ENCODE assay signal across 16 cellular contexts in the genomic region with DNA sequence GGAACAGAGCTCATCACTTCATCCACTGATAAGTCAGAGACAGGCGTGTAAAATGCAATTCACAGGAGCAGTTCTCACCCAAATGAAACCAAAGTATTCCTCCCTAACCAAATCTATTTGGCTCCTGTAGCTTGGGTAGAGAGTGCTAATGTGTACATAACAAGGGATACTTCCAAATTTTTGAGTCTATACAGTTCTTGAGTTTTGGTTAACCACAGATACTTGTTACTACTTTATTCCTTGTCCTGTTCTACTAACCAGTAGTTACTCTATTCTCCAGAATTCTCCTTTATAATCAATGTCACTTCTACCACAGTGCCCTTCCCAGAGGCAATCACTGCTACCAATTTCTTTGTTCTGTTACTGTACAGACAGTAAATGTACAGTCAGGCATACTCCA. TPM values are rescaled to one million over a fixed set of nuclear protein-coding genes. Genes with fewer than 3 reads are reported as not detected.
DNase-seq lines count a peak whose midpoint lies in the region; ATAC-seq, FAIRE-seq and TF ChIP-seq lines count a peak whose summit lies in the region.
"Had no signal": no experiment of that assay in that cellular context is flagged by ENCODE, and none has a peak within 500 bp of the region (broad histone marks: within the 10 kb centered on the region; RNA-seq: fewer than 3 reads in every experiment).

No MANE protein-coding gene starts in this region.

- peaks cover 55% of the 10 kb centered on the region for H3K79me2 ChIP-seq in HepG2 (ENCODE audit: insufficient read depth, low read length)

- BruUV-seq in HepG2 (replicated peaks; lab: Mats Ljungman, UMichigan): no TSS peak

- H3K27ac ChIP-seq in HepG2 (ENCODE audit: extremely low read length, insufficient read depth, low read length): peak overlapping the region; percentile 33
- H3K27ac ChIP-seq in upper lobe of left lung: peak overlapping the region in 3 of 4 donors; percentile 46 to 79 (median 51)
- H3K27ac ChIP-seq in left lung: peak overlapping the region in 1 of 2 donors; percentile 85

- H3K9me3 Mint-ChIP-seq in activated naive CD4-positive, alpha-beta T cell treated with anti-CD3 and anti-CD28 coated beads, Interleukin-2, amount 10 ng/mL, durations not matched to agents 7 days and 5 days: no peaks in the 10 kb centered on the region
- no peaks in the 10 kb centered on the region for H3K9me3 Mint-ChIP-seq in T-cell

- TF ChIP-seq POLR2A in HepG2 (IDR thresholded peaks at IDR 0.05; ENCODE audit: insufficient read depth in 1 of 2, low read depth in 2 of 2, low read length in 2 of 2) (no peak), upper lobe of left lung (IDR thresholded peaks at IDR 0.05) (no peak)

- H3K4me1 Mint-ChIP-seq in activated naive CD4-positive, alpha-beta T cell treated with anti-CD3 and anti-CD28 coated beads, Interleukin-2, amount 10 ng/mL, durations not matched to agents 7 days and 5 days: peaks cover 61% of the 10 kb centered on the region
- peaks cover 83 to 90% (median 87%) of the 10 kb centered on the region in 3 donors for H3K4me1 Mint-ChIP-seq in T-cell

- H3K9ac ChIP-seq in HepG2 (ENCODE audit: insufficient read depth, low read depth, low read length): no peak overlapping the region

- no peak overlapping the region for H3K4me3 ChIP-seq in HepG2 (replicated peaks in 1 of 3; ENCODE audit: insufficient read depth in 1 of 3, low read depth in 2 of 3, low read length in 3 of 3)
- no peak overlapping the region for H3K4me3 ChIP-seq in upper lobe of left lung
- H3K4me3 ChIP-seq in left lung: peak overlapping the region in 1 of 2 donors; percentile 4

- no peak for TF ChIP-seq CTCF in HepG2 (CRISPR knock-in tag; IDR thresholded peaks at IDR 0.05)
- TF ChIP-seq CTCF in upper lobe of left lung (IDR thresholded peaks at IDR 0.05): no peak
- TF ChIP-seq CTCF in left lung (IDR thresholded peaks at IDR 0.05): no peak

- no peak for FAIRE-seq in HepG2 (lab: Jason Lieb, UNC)
- FAIRE-seq: endometrium had no signal

- no peaks in the 10 kb centered on the region for H3K27me3 Mint-ChIP-seq in activated naive CD4-positive, alpha-beta T cell treated with anti-CD3 and anti-CD28 coated beads, Interleukin-2, amount 10 ng/mL, durations not matched to agents 7 days and 5 days
- no peaks in the 10 kb centered on the region for H3K27me3 Mint-ChIP-seq in T-cell

- H2AFZ ChIP-seq in HepG2 (ENCODE audit: low read length): no peak overlapping the region

- 100% methylated on average over 1 of the region's 1 CpG for WGBS in HepG2 (ENCODE audit: low lambda C conversion rate)
- 86 to 89% methylated on average over 1 of the region's 1 CpG for WGBS in upper lobe of left lung, 2 donors

- peaks cover 35% of the 10 kb centered on the region for H3K4me1 ChIP-seq in HepG2 (ENCODE audit: insufficient read depth, low read length)
- H3K4me1 ChIP-seq in upper lobe of left lung: peaks cover 34 to 55% (median 49%) of the 10 kb centered on the region in 4 donors
- peaks cover 10 to 81% of the 10 kb centered on the region in 2 donors for H3K4me1 ChIP-seq in left lung

- H3K36me3 ChIP-seq in HepG2 (replicated peaks in 1 of 2; ENCODE audit: control insufficient read depth in 1 of 2, insufficient read depth in 2 of 2, low read length in 2 of 2): peaks cover 13 to 21% of the 10 kb centered on the region in 2 experiments
- H3K36me3 ChIP-seq in upper lobe of left lung: peaks cover 11 to 19% (median 15%) of the 10 kb centered on the region in 4 donors
- peaks cover 0 to 16% of the 10 kb centered on the region in 2 donors for H3K36me3 ChIP-seq in left lung

- POLR2A ChIA-PET in T-cell (lab: Charles Lee) (interaction anchor here (0.6 to 1.1 kb wide), 7 partner anchors 10 to 1204 kb away, joined by 3 to 19 read pairs (median 4); no protein-coding TSS in a partner anchor), HepG2 (lab: Yijun Ruan, JAX) (no interaction called here)

- H3K4me3 Mint-ChIP-seq in activated naive CD4-positive, alpha-beta T cell treated with anti-CD3 and anti-CD28 coated beads, Interleukin-2, amount 10 ng/mL, durations not matched to agents 7 days and 5 days: no peak overlapping the region
- H3K4me3 Mint-ChIP-seq in T-cell: peak overlapping the region; percentile 4 to 67 (median 40)
- H3K4me3 Mint-ChIP-seq: H9 had no signal

- H3K9me3 ChIP-seq in HepG2 (ENCODE audit: low read length): no peaks in the 10 kb centered on the region
- H3K9me3 ChIP-seq in upper lobe of left lung: no peaks in the 10 kb centered on the region
- no peaks in the 10 kb centered on the region for H3K9me3 ChIP-seq in left lung

- no peak for DNase-seq in activated naive CD4-positive, alpha-beta T cell treated with anti-CD3 and anti-CD28 coated beads, Interleukin-2, amount 10 ng/mL, durations not matched to agents 7 days and 5 days
- no peak for DNase-seq in activated naive CD4-positive, alpha-beta T cell treated with anti-CD3 and anti-CD28 coated beads, Interleukin-2, amount 50 U/mL, for 16 hours
- no peak for DNase-seq in T-cell
- no peak for DNase-seq in HepG2 (ENCODE audit: low spot score)
- no peak for DNase-seq in upper lobe of left lung
- no peak for DNase-seq in left lung
- no peak for DNase-seq in COLO668 (lab: John Stamatoyannopoulos, UW; ENCODE audit: unreplicated experiment)
- DNase-seq in NCI-H774 (lab: John Stamatoyannopoulos, UW): no peak
- DNase-seq: central memory CD4-positive, alpha-beta T cell; foreskin melanocyte; H9; mesendoderm; NCI-H1105 treated with DMSO at 0.1 percent for 48 hours; NCI-H2227 treated with DMSO at 0.1 percent for 48 hours had no signal

- no peak overlapping the region for H3K4me2 ChIP-seq in HepG2 (ENCODE audit: low read depth, low read length)

- H3K27ac Mint-ChIP-seq in activated naive CD4-positive, alpha-beta T cell treated with anti-CD3 and anti-CD28 coated beads, Interleukin-2, amount 10 ng/mL, durations not matched to agents 7 days and 5 days: peak overlapping the region; percentile 3
- peak overlapping the region; percentile 52 to 76 for H3K27ac Mint-ChIP-seq in T-cell
- H3K27ac Mint-ChIP-seq: H9 had no signal

- peaks cover 15% of the 10 kb centered on the region for H4K20me1 ChIP-seq in HepG2 (ENCODE audit: insufficient read depth, low read length)

- H3K27me3 ChIP-seq in HepG2 (ENCODE audit: control insufficient read depth in 1 of 2, insufficient read depth in 2 of 2, low read length in 2 of 2): no peaks in the 10 kb centered on the region
- H3K27me3 ChIP-seq in upper lobe of left lung: no peaks in the 10 kb centered on the region
- H3K27me3 ChIP-seq in left lung: no peaks in the 10 kb centered on the region

- intact Hi-C loops in HepG2 (cut with micrococcal nuclease; ENCODE audit: unreplicated experiment): no loop called here
- intact Hi-C loops in left lung (cut with DNase I): no loop called here

- in situ Hi-C loops in HepG2 (cut with HindIII; ENCODE audit: extremely low pct_ligation_motif_present, low pct_unique_long_range_greater_than_20kb): no loop called here

- TF ChIP-seq RAD21 in HepG2 (CRISPR knock-in tag; IDR thresholded peaks at IDR 0.05): no peak

- peak in 2 of 4 experiments; percentile 6 to 26 for ATAC-seq in T-cell (replicated peaks in 1 of 4)
- ATAC-seq in HepG2: no peak
- ATAC-seq in upper lobe of left lung (ENCODE audit: low FRiP score in 2 of 2): no peak
- ATAC-seq in left lung: no peak
- ATAC-seq: Panc1 had no signal

- CTCF ChIA-PET in activated naive CD4-positive, alpha-beta T cell treated with anti-CD3 and anti-CD28 coated beads, Interleukin-2, amount 10 ng/mL, durations not matched to agents 7 days and 5 days (lab: Charles Lee): interaction anchor here (0.7 to 1.0 kb wide), 2 partner anchors 40 to 58 kb away, joined by 4 read pairs; no protein-coding TSS in a partner anchor
- CTCF ChIA-PET in T-cell (lab: Charles Lee) (interaction anchor here (0.6 to 1.0 kb wide), 5 partner anchors 11 to 97 kb away, joined by 3 to 4 read pairs (median 3); no protein-coding TSS in a partner anchor), HepG2 (lab: Yijun Ruan, JAX; ENCODE audit: low intra/inter-chr PET ratio, low total read pairs) (no interaction called here)

- TF ChIP-seq EP300 in HepG2 (IDR thresholded peaks at IDR 0.05; ENCODE audit: low read depth in 2 of 2, low read length in 2 of 2) (no peak), HepG2 (CRISPR knock-in tag; IDR thresholded peaks at IDR 0.05; ENCODE audit: borderline replicate concordance) (no peak), upper lobe of left lung (IDR thresholded peaks at IDR 0.05) (no peak)

- H3K36me3 Mint-ChIP-seq in activated naive CD4-positive, alpha-beta T cell treated with anti-CD3 and anti-CD28 coated beads, Interleukin-2, amount 10 ng/mL, durations not matched to agents 7 days and 5 days: peaks cover 44% of the 10 kb centered on the region
- peaks cover 30% of the 10 kb centered on the region for H3K36me3 Mint-ChIP-seq in T-cell

TF ChIP-seq in HepG2, 621 proteins besides CTCF, POLR2A, EP300 and RAD21 (continues in another document):
- TF ChIP-seq ZFP41 (CRISPR knock-in tag; IDR thresholded peaks at IDR 0.05; ENCODE audit: borderline replicate concordance) (no peak), ARID2 (CRISPR knock-in tag; IDR thresholded peaks at IDR 0.05; ENCODE audit: borderline replicate concordance) (no peak), ZSCAN29 (CRISPR knock-in tag; conservative IDR thresholded peaks at IDR 0.05) (no peak)

RNA-seq across cellular contexts. Expression of a gene that starts 57.3 kb away (rescaled TPM):
- total RNA-seq in T-cell: 100 to 1,000 TPM; 133 to 221 (median 146) TPM
- 71.5 and 91.5 TPM in 2 replicates for total RNA-seq in HepG2 (2016; rRNA removed; fragmentation: Illumina TruSeq; extraction: Trizol)
- 12.1 and 14.2 TPM in 2 replicates for total RNA-seq in HepG2 (2016; cell fraction: cytosol; rRNA removed; fragmentation: Illumina TruSeq; extraction: Trizol; ENCODE audit: low read depth)
- 70.6 and 87.4 TPM in 2 replicates for total RNA-seq in HepG2 (2016; cell fraction: insoluble cytoplasmic fraction; rRNA removed; fragmentation: Illumina TruSeq; extraction: Trizol)
- total RNA-seq in HepG2 (2016; cell fraction: membrane; rRNA removed; fragmentation: Illumina TruSeq; extraction: Trizol): 24.5 and 26.2 TPM in 2 replicates
- total RNA-seq in HepG2 (2016; cell fraction: nucleus; rRNA removed; fragmentation: Illumina TruSeq; extraction: Trizol): 78.4 and 79.2 TPM in 2 replicates
- 24.6 and 26.5 TPM in 2 replicates for polyA plus RNA-seq in HepG2 (2011; rRNA removed)
- 14.1 and 18.0 TPM in 2 replicates for polyA plus RNA-seq in HepG2 (2011; cell fraction: cytosol; rRNA removed)
- 15.7 and 16.1 TPM in 2 replicates for polyA plus RNA-seq in HepG2 (2011; cell fraction: nucleus; rRNA removed)
- polyA plus RNA-seq in HepG2 (2012): 28.9 and 32.2 TPM in 2 replicates
- polyA plus RNA-seq in HepG2 (2016; cell fraction: cytosol; fragmentation: Illumina TruSeq; extraction: Trizol; ENCODE audit: low read depth): 1.6 and 1.9 TPM in 2 replicates
- 55.8 and 56.2 TPM in 2 replicates for polyA plus RNA-seq in HepG2 (2016; cell fraction: insoluble cytoplasmic fraction; fragmentation: Illumina TruSeq; extraction: Trizol; ENCODE audit: low read depth)
- 6.4 and 6.6 TPM in 2 replicates for polyA plus RNA-seq in HepG2 (2016; cell fraction: membrane; fragmentation: Illumina TruSeq; extraction: Trizol; ENCODE audit: low read depth)
- polyA plus RNA-seq in HepG2 (2016; cell fraction: nucleus; fragmentation: Illumina TruSeq; extraction: Trizol; ENCODE audit: insufficient read depth, low read depth): 46.4 and 47.1 TPM in 2 replicates
- 18.2 and 60.6 TPM in 2 replicates for polyA minus RNA-seq in HepG2 (2011; rRNA and poly(A)+ RNA removed; ENCODE audit: low replicate concordance)
- 29.5 and 31.8 TPM in 2 replicates for polyA minus RNA-seq in HepG2 (2011; cell fraction: cytosol; rRNA and poly(A)+ RNA removed)
- 77.6 and 81.4 TPM in 2 replicates for polyA minus RNA-seq in HepG2 (2011; cell fraction: nucleus; rRNA and poly(A)+ RNA removed)
- 100 to 1,000 TPM in 1 of 6 donors, 10 to 100 TPM in 5; 52.6 to 134 (median 78.6) TPM for total RNA-seq in upper lobe of left lung
- total RNA-seq in left lung: 10 to 100 TPM; 58.5 to 84.6 TPM
